ENCODE assay signal across 8 cellular contexts in the genomic region with DNA sequence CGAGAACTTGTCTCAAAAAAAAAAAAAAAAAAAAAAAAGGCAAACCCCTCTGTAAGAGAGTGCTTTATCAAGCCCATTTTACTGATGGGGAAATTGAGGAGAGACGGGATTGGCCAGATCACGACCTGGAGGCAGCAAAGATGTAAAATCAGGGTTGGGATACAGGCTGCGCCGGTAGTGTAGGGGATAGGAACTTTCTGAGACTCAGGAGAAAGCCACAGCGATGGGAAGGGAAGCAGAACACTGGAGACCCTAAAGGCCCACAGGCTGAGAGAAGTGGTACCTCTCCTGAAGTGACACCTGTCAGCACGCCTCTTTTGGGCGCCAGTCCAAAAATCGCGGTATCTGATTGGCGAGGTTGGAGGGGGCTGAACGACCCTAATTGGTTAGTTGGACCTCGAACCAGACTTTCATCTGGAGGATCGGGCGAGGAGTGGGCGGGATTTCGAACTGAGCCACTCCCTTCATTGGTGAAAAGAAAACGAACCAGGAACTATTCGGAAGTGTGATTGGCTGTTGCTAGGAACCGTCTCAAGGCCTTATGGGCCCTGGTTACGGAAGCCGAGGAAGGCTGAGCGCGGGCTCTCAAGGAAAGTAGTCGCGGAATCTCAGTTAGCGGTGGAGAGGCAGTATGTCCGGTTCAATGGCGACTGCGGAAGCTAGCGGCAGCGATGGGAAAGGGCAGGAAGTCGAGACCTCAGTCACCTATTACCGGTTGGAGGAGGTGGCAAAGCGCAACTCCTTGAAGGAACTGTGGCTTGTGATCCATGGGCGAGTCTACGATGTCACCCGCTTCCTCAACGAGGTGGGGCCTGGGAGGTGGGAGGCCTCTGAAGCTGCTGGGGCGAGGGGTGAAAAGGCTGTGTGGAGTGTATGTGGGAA. TPM values are rescaled to one million over a fixed set of nuclear protein-coding genes. Genes with fewer than 3 reads are reported as not detected.
A peak's percentile ranks its signal among the peaks of the same experiment; 100 is the strongest.
DNase-seq lines count a peak whose midpoint lies in the region; ATAC-seq, FAIRE-seq and TF ChIP-seq lines count a peak whose summit lies in the region.

CYB5B (plus strand) TSS at position 567 of the 882 bp plus-strand sequence; CDS start at position 632, 65 bp downstream.

- H3K27me3 ChIP-seq in pancreas (no peaks in the 10 kb centered on the region), tibial artery (no peaks in the 10 kb centered on the region)

- H3K9me3 ChIP-seq in pancreas (no peaks in the 10 kb centered on the region), tibial artery (no peaks in the 10 kb centered on the region)

- peaks cover 0 to 6% (median 0%) of the 10 kb centered on the region in 3 donors for H3K4me1 ChIP-seq in pancreas
- H3K4me1 ChIP-seq in tibial artery = peaks cover 0 to 20% (median 7%) of the 10 kb centered on the region in 4 donors

- H3K4me3 ChIP-seq in GM12864 (ENCODE audit: low read depth, low read length) (peak within 1 kb of the TSS; percentile 69), pancreas (peak within 1 kb of the TSS; percentile 67 to 92 (median 73)), tibial artery (peak within 1 kb of the TSS; percentile 57 to 80)

- TF ChIP-seq CTCF in GM12864 (IDR thresholded peaks at IDR 0.05; ENCODE audit: low read depth, low read length, missing control alignments) (no peak), pancreas (IDR thresholded peaks at IDR 0.05) (no peak), tibial artery (IDR thresholded peaks at IDR 0.05) (no peak)

- peak within 1 kb of the TSS; percentile 24 to 74 (median 48) for H3K27ac ChIP-seq in pancreas
- peak within 1 kb of the TSS; percentile 65 to 78 for H3K27ac ChIP-seq in tibial artery

- peak; percentile 92 for FAIRE-seq in pancreas (lab: Jason Lieb, UNC)

- ATAC-seq in HG02759 (IDR thresholded peaks at IDR 0.05; ENCODE audit: unreplicated experiment) (peak; percentile 93), Right ventricle myocardium superior (ENCODE audit: poor library complexity) (peak; percentile 99), pancreas (peak; percentile 98 to 99 (median 98))

- H3K36me3 ChIP-seq in pancreas (no peaks in the 10 kb centered on the region), tibial artery (peaks cover 9 to 20% (median 17%) of the 10 kb centered on the region in 3 donors)

- intact Hi-C loops in Right ventricle myocardium superior (cut with DNase I) (no loop called here), pancreas (cut with DNase I) (no loop called here), tibial artery (cut with DNase I; ENCODE audit: low total_unique reads) (no loop called here)

- DNase-seq in GM12864 (ENCODE audit: low read depth) = peak; percentile 98
- peak; percentile 95 to 99 (median 96) for DNase-seq in NCI-H1417 (lab: John Stamatoyannopoulos, UW)
- DNase-seq in SW 1271 (lab: John Stamatoyannopoulos, UW) = peak; percentile 97 to 99
- peak; percentile 96 for DNase-seq in activated naive CD8-positive, alpha-beta T cell treated with anti-CD3 and anti-CD28 coated beads, Interleukin-2, amount 50 U/mL, for 16 hours (ENCODE audit: low read depth, low spot score)
- DNase-seq in Right ventricle myocardium superior = peak; percentile 96
- peak; percentile 89 to 95 (median 94) for DNase-seq in pancreas
- peak; percentile 95 to 96 for DNase-seq in tibial artery

- 2% methylated on average over 40 of the region's 40 CpGs for WGBS in pancreas, 2 donors

RNA-seq across cellular contexts. Expression of gene CYB5B, which starts in this region (rescaled TPM):
- total RNA-seq in Right ventricle myocardium superior (55.4 TPM), pancreas (10 to 100 TPM; 18.1 to 38.1 (median 25.0) TPM)
- 10 to 100 TPM; 16.0 to 24.8 TPM for polyA plus RNA-seq in pancreas

Comparison
In these comparisons a context has a peak if more than half of its experiments do, and no peak if none do; other contexts are left out.
1. Peak in every context shown above with its lines: DNase-seq, ATAC-seq, H3K4me3 ChIP-seq and H3K27ac ChIP-seq.